In the genomic region with DNA sequence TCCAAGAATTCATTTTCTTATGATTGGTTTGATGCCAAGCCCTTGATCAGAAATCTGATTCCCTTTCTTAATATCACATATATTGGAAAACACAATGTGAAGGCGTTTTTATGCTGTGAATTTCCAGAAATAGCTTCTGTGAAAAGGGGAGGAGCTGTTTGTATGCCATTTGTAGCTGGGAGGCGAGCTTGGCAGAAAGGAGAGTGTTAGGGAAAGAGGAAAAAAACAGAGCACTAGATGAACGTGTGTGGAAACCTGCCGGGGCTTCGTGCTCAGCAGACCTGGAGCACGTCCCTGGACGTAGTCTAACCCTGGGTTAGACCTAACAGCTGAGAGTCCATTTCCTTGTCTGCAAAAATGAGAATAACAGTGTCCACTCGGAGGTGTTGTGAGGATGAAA, we compare ENCODE assay signal across 16 cellular contexts. TPM values are rescaled to one million over a fixed set of nuclear protein-coding genes. Genes with fewer than 3 reads are reported as not detected.
DNase-seq lines count a peak whose midpoint lies in the region; ATAC-seq, FAIRE-seq and TF ChIP-seq lines count a peak whose summit lies in the region.
"Had no signal": no experiment of that assay in that cellular context is flagged by ENCODE, and none has a peak within 500 bp of the region (broad histone marks: within the 10 kb centered on the region; RNA-seq: fewer than 3 reads in every experiment).

No MANE protein-coding gene starts in this region.

- FAIRE-seq in GM12891 (lab: Jason Lieb, UNC): peak; percentile 16
- FAIRE-seq: GM18507, HepG2 had no signal

- no peak for ATAC-seq in HG03521 (IDR thresholded peaks at IDR 0.05; ENCODE audit: unreplicated experiment)
- no peak for ATAC-seq in GM18519 (IDR thresholded peaks at IDR 0.05; ENCODE audit: low FRiP score, unreplicated experiment)
- ATAC-seq: HepG2 had no signal

- no peak for TF ChIP-seq POLR2A in GM12891 (IDR thresholded peaks at IDR 0.05; ENCODE audit: low read depth, low read length)

- no peak for DNase-seq in GM12891 (ENCODE audit: insufficient read length, low spot score)
- DNase-seq in cerebellar cortex (ENCODE audit: low spot score): peak; percentile 68
- DNase-seq in midbrain (lab: John Stamatoyannopoulos, UW): peak; percentile 13
- DNase-seq in superior temporal gyrus (ENCODE audit: extremely low spot score): peak; percentile 51
- no peak for DNase-seq in activated CD8-positive, alpha-beta memory T cell treated with anti-CD3 and anti-CD28 coated beads, Interleukin-2, amount 50 U/mL, for 4 hours
- DNase-seq: COR-L47, DMS153, MM.1S, NCI-H1105, NCI-H1694 treated with DMSO at 0.1 percent for 48 hours, NCI-H748 treated with DMSO at 0.1 percent for 48 hours, PC-9 had no signal

TF ChIP-seq in GM12891, 5 proteins besides CTCF, POLR2A, EP300 and RAD21:
- TF ChIP-seq POU2F2 (IDR thresholded peaks at IDR 0.05; ENCODE audit: low read depth, low read length) (no peak), PAX5 (IDR thresholded peaks at IDR 0.05; ENCODE audit: insufficient read depth, low read length, severe bottlenecking) (no peak), TAF1 (IDR thresholded peaks at IDR 0.05; ENCODE audit: low read depth, low read length) (no peak), POLR2AphosphoS5 (IDR thresholded peaks at IDR 0.05; ENCODE audit: low read depth, low read length) (no peak), SPI1 (IDR thresholded peaks at IDR 0.05; ENCODE audit: low read depth, low read length) (no peak)

RNA-seq across cellular contexts. Expression of a gene that starts 3.4 kb away (rescaled TPM):
- polyA plus RNA-seq in GM12891 (2012; ENCODE audit: low read depth, missing spikeins): 3.9 TPM

Comparison
In these comparisons a context has a peak if more than half of its experiments do, and no peak if none do; other contexts are left out.
1. DNase-seq: peak in cerebellar cortex (single experiment), midbrain (single experiment) and superior temporal gyrus (single experiment); none in GM12891 (single experiment) and activated CD8-positive, alpha-beta memory T cell treated with anti-CD3 and anti-CD28 coated beads, Interleukin-2, amount 50 U/mL, for 4 hours (single experiment).